ENCODE assay signal across 8 cellular contexts in genomic region chr20:35120012-35120701, GRCh38. TPM values are rescaled to one million over a fixed set of nuclear protein-coding genes. Genes with fewer than 3 reads are reported as not detected.
DNase-seq lines count a peak whose midpoint lies in the region; ATAC-seq and TF ChIP-seq lines count a peak whose summit lies in the region.
"Had no signal": no experiment of that assay in that cellular context is flagged by ENCODE, and none has a peak within 500 bp of the region (broad histone marks: within the 10 kb centered on the region; RNA-seq: fewer than 3 reads in every experiment).

No MANE protein-coding gene starts in this region.

- no peaks in the 10 kb centered on the region for H3K9me3 ChIP-seq in SJSA1 (replicated peaks)

- H3K27me3 ChIP-seq in HL-60 (ENCODE audit: insufficient read depth, poor library complexity, severe bottlenecking), result no peaks in the 10 kb centered on the region
- no peaks in the 10 kb centered on the region for H3K27me3 ChIP-seq in SJSA1 (replicated peaks)

- ATAC-seq in HG02852 (IDR thresholded peaks at IDR 0.05; ENCODE audit: unreplicated experiment) (no peak), GM21723 (IDR thresholded peaks at IDR 0.05; ENCODE audit: unreplicated experiment) (no peak)

- TF ChIP-seq CTCF in HL-60 (IDR thresholded peaks at IDR 0.05; ENCODE audit: insufficient read depth, low read length) (no peak), fibroblast of mammary gland (conservative IDR thresholded peaks at IDR 0.05; ENCODE audit: control insufficient read depth, insufficient read depth, low read depth, low read length) (no peak)

- H3K4me3 ChIP-seq in HL-60 (replicated peaks; ENCODE audit: insufficient read depth, low read length) (no peak overlapping the region), SJSA1 (no peak overlapping the region), fibroblast of mammary gland (ENCODE audit: control insufficient read depth, low read depth, low read length) (no peak overlapping the region)

- H3K27ac ChIP-seq in HL-60 (replicated peaks) (peak overlapping the region; percentile 60), SJSA1 (0 out of 2 replicates have a peak overlapping the region, but pooled peaks have one; percentile 20)

- peaks cover 33% of the 10 kb centered on the region for H3K4me1 ChIP-seq in SJSA1 (replicated peaks)

- DNase-seq in HL-60 (ENCODE audit: low read depth in 1 of 2, low spot score in 1 of 2) (peak; percentile 71 to 82), SJSA1 (ENCODE audit: low read depth in 1 of 2, low spot score in 2 of 2) (peak; percentile 51 to 60), fibroblast of mammary gland (ENCODE audit: low read depth) (peak; percentile 85), NCI-H1105 treated with DMSO at 0.1 percent for 48 hours (lab: John Stamatoyannopoulos, UW) (no peak)
- DNase-seq in stimulated activated CD8-positive, alpha-beta memory T cell treated with anti-CD3 and anti-CD28 coated beads, Interleukin-4, amount 100 ng/mL, for 48 hours, result peak; percentile 34
- DNase-seq: NCI-H748 treated with DMSO at 0.1 percent for 48 hours had no signal

- peaks cover 30% of the 10 kb centered on the region for H3K36me3 ChIP-seq in SJSA1

RNA-seq across cellular contexts. Expression of gene EDEM2, which starts 27.0 kb away (rescaled TPM):
- total RNA-seq in SJSA1 (2014; rRNA removed; shearing (Covaris generic)), result 12.1 and 19.1 TPM in 2 replicates

RNA-seq across cellular contexts. Expression of gene TRPC4AP, which starts 27.6 kb away (rescaled TPM):
- total RNA-seq in SJSA1 (2014; rRNA removed; shearing (Covaris generic)), result 25.3 and 36.8 TPM in 2 replicates

RNA-seq across cellular contexts. Expression of gene PROCR, which starts 51.7 kb away (rescaled TPM):
- total RNA-seq in SJSA1 (2014; rRNA removed; shearing (Covaris generic)), result 20.4 and 22.0 TPM in 2 replicates
